In the genomic region with DNA sequence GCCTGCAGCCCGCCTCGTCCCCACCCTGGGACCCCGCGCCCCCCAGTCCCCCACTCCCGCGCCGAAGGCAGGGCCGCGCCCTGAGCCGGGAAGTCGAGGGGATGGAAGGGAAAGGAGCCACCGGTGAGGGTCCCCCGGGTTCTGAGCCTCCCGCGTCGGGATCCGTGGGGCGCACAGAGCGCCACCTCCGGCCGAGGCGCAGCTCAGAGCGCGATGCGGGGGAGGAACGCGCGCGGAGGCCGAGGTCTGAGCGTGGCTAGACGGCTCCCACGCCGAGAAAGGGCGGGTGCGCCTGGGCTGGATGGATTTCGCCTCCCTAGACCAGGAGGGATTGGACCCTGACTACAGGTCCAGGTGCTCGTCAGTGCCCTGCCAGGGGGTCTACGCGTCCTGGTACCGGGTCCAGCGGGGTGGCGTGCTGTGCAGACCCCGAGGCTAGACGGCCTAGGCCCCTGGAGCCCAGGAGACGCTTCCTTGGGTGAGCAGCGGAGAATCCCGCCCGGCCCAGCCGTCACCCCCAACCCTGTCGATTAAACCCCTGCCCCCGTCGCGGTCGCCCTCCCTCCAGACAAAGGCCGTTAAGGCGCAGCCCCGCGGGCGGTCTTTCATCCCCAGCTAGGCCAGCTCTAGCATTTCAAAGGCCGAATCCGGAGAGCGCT, we compare ENCODE assay signal across 9 cellular contexts. TPM values are rescaled to one million over a fixed set of nuclear protein-coding genes. Genes with fewer than 3 reads are reported as not detected.
A peak's percentile ranks its signal among the peaks of the same experiment; 100 is the strongest.
DNase-seq lines count a peak whose midpoint lies in the region; ATAC-seq and TF ChIP-seq lines count a peak whose summit lies in the region.
"Had no signal": no experiment of that assay in that cellular context is flagged by ENCODE, and none has a peak within 500 bp of the region (broad histone marks: within the 10 kb centered on the region; RNA-seq: fewer than 3 reads in every experiment).

No MANE protein-coding gene starts in this region.

- H3K9me3 Mint-ChIP-seq in activated T-cell treated with anti-CD3 and anti-CD28 coated beads, Interleukin-2, amount 50 U/mL, for 4 hours: no peaks in the 10 kb centered on the region

- H3K4me2 ChIP-seq in skeletal muscle satellite cell (ENCODE audit: low read length): peak overlapping the region; percentile 89

- DNase-seq in activated T-cell treated with anti-CD3 and anti-CD28 coated beads, Interleukin-2, amount 50 U/mL, for 4 hours: no peak
- DNase-seq in left ventricle myocardium superior (peak; percentile 55), NCI-H2107 treated with DMSO at 0.1 percent for 48 hours (lab: John Stamatoyannopoulos, UW; ENCODE audit: unreplicated experiment) (no peak), NAMALWA (ENCODE audit: low spot score) (no peak)
- DNase-seq: activated CD4-positive, alpha-beta T cell treated with anti-CD3 and anti-CD28 coated beads, Interleukin-2, amount 50 U/mL, for 4 hours had no signal

- no peak for ATAC-seq in activated T-cell treated with anti-CD3 and anti-CD28 coated beads, Interleukin-2, amount 50 U/mL, for 4 hours
- ATAC-seq in left ventricle myocardium superior (no peak), HG03139 (IDR thresholded peaks at IDR 0.05; ENCODE audit: unreplicated experiment) (no peak), HG02588 (IDR thresholded peaks at IDR 0.05; ENCODE audit: unreplicated experiment) (no peak)

- peaks cover 15% of the 10 kb centered on the region for H3K4me1 ChIP-seq in skeletal muscle satellite cell (ENCODE audit: control insufficient read depth, insufficient read depth, low read length)

- H3K4me3 Mint-ChIP-seq in activated T-cell treated with anti-CD3 and anti-CD28 coated beads, Interleukin-2, amount 50 U/mL, for 4 hours: peak overlapping the region; percentile 31

- no peaks in the 10 kb centered on the region for H3K9me3 ChIP-seq in skeletal muscle satellite cell (replicated peaks; ENCODE audit: low read length)

- peaks cover 15% of the 10 kb centered on the region for H3K27me3 ChIP-seq in skeletal muscle satellite cell (ENCODE audit: control insufficient read depth, insufficient read depth, low read length)

- TF ChIP-seq CTCF in GM12872 (IDR thresholded peaks at IDR 0.05; ENCODE audit: insufficient read depth, low read depth, low read length): 0 out of 3 replicates have a peak, but pooled peaks have one; percentile 8

- intact Hi-C loops in left ventricle myocardium superior (cut with micrococcal nuclease): no loop called here

- H3K27me3 Mint-ChIP-seq in activated T-cell treated with anti-CD3 and anti-CD28 coated beads, Interleukin-2, amount 50 U/mL, for 4 hours (ENCODE audit: low read depth): peaks cover 26% of the 10 kb centered on the region

- H3K36me3 Mint-ChIP-seq in activated T-cell treated with anti-CD3 and anti-CD28 coated beads, Interleukin-2, amount 50 U/mL, for 4 hours (ENCODE audit: insufficient read depth): no peaks in the 10 kb centered on the region

- H3K4me3 ChIP-seq in skeletal muscle satellite cell (ENCODE audit: low read length): peak overlapping the region; percentile 83

- no peaks in the 10 kb centered on the region for H3K36me3 ChIP-seq in skeletal muscle satellite cell (ENCODE audit: insufficient read depth, low read length)

- H3K9ac ChIP-seq in skeletal muscle satellite cell (ENCODE audit: low read depth, low read length): peak overlapping the region; percentile 65

- peaks cover 16% of the 10 kb centered on the region for H3K4me1 Mint-ChIP-seq in activated T-cell treated with anti-CD3 and anti-CD28 coated beads, Interleukin-2, amount 50 U/mL, for 4 hours (ENCODE audit: low read depth)

RNA-seq across cellular contexts. Expression of a gene that starts 1.0 kb away (rescaled TPM):
- total RNA-seq in activated T-cell treated with anti-CD3 and anti-CD28 coated beads, Interleukin-2, amount 50 U/mL, for 4 hours: 10 to 100 TPM; 10.1 to 31.3 (median 21.8) TPM
- total RNA-seq in left ventricle myocardium superior: 32.7 TPM
- 4.1 and 16.2 TPM in 2 replicates for total RNA-seq in skeletal muscle satellite cell (2012; rRNA removed)
